ENCODE assay signal across 37 cellular contexts in the genomic region with DNA sequence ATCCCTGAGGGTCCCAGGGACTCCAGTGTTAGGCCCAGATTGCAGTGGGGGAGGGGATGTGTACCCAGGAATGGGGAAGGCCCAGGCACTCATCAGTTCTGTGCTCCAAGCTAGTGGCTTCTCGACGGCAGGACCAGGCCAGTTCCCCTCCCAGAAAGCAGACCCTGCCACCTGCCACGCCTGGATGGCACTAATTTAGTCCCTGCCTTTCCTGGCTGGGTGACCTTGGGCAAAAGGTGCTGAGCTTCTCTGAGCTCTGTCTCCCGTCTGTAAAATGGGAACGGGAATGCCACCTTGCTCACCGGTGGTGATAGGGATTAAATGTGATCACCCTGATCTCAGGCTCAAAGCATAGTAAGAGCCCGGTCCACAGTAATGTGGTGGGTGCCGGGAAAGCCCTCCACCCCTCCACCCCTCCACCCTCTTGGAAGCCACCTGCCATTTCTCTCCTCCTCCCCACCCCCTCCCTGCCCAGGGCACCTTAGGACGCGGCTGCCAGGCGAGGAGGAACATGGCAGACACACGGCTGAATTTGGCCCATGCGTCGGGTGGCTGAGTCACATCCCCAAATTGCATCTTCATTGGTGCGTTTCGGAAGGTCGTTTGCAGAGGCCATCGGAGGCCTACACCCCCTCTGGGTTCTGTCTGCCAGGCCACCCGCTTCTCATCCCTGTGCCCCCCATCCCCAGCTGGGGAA. TPM values are rescaled to one million over a fixed set of nuclear protein-coding genes. Genes with fewer than 3 reads are reported as not detected.
"Had no signal": no experiment of that assay in that cellular context is flagged by ENCODE, and none has a peak within 500 bp of the region (broad histone marks: within the 10 kb centered on the region; RNA-seq: fewer than 3 reads in every experiment).

No MANE protein-coding gene starts in this region.

- H3K27ac Mint-ChIP-seq: activated B cell treated with CpG ODN at 0.5 μM for 24 hours; activated CD4-positive, alpha-beta memory T cell treated with anti-CD3 and anti-CD28 coated beads, Interleukin-2, amount 10 ng/mL, durations not matched to agents 7 days and 5 days; activated CD8-positive, alpha-beta memory T cell treated with anti-CD3 and anti-CD28 coated beads, Interleukin-2, amount 10 ng/mL, durations not matched to agents 7 days and 5 days; activated naive CD4-positive, alpha-beta T cell treated with anti-CD3 and anti-CD28 coated beads, Interleukin-2, amount 10 ng/mL, durations not matched to agents 7 days and 5 days; activated naive CD8-positive, alpha-beta T cell; activated naive CD8-positive, alpha-beta T cell treated with anti-CD3 and anti-CD28 coated beads, Interleukin-2, amount 50 U/mL, for 24 hours had no signal

- FAIRE-seq: RCC 7860 had no signal

- H3K36me3 ChIP-seq: cardiac muscle cell had no signal

- H3K27ac ChIP-seq: cardiac muscle cell, PC-9, RWPE1, VCaP had no signal

- H3K27me3 ChIP-seq: cardiac muscle cell had no signal

- H3K36me3 Mint-ChIP-seq: activated CD8-positive, alpha-beta memory T cell treated with anti-CD3 and anti-CD28 coated beads, Interleukin-2, amount 10 ng/mL, durations not matched to agents 7 days and 5 days; activated naive CD4-positive, alpha-beta T cell treated with anti-CD3 and anti-CD28 coated beads, Interleukin-2, amount 10 ng/mL, durations not matched to agents 7 days and 5 days; activated naive CD8-positive, alpha-beta T cell; brain had no signal

- H3K9me3 Mint-ChIP-seq: activated B cell treated with CpG ODN at 0.5 μM for 24 hours; activated CD4-positive, alpha-beta memory T cell treated with anti-CD3 and anti-CD28 coated beads, Interleukin-2, amount 10 ng/mL, durations not matched to agents 7 days and 5 days; activated naive CD4-positive, alpha-beta T cell treated with anti-CD3 and anti-CD28 coated beads, Interleukin-2, amount 10 ng/mL, durations not matched to agents 7 days and 5 days; activated naive CD8-positive, alpha-beta T cell treated with anti-CD3 and anti-CD28 coated beads, Interleukin-2, amount 50 U/mL, for 24 hours; brain; central memory CD8-positive, alpha-beta T cell had no signal

- H3K4me3 Mint-ChIP-seq: activated B cell treated with CpG ODN at 0.5 μM for 24 hours; activated CD4-positive, alpha-beta memory T cell treated with anti-CD3 and anti-CD28 coated beads, Interleukin-2, amount 10 ng/mL, durations not matched to agents 7 days and 5 days; activated CD8-positive, alpha-beta memory T cell treated with anti-CD3 and anti-CD28 coated beads, Interleukin-2, amount 10 ng/mL, durations not matched to agents 7 days and 5 days; activated naive CD4-positive, alpha-beta T cell treated with anti-CD3 and anti-CD28 coated beads, Interleukin-2, amount 10 ng/mL, durations not matched to agents 7 days and 5 days; activated naive CD8-positive, alpha-beta T cell; activated naive CD8-positive, alpha-beta T cell treated with anti-CD3 and anti-CD28 coated beads, Interleukin-2, amount 50 U/mL, for 24 hours; central memory CD8-positive, alpha-beta T cell had no signal

- H3K27me3 Mint-ChIP-seq: brain had no signal

- DNase-seq: activated B cell treated with CpG ODN at 0.5 μM for 24 hours; activated CD4-positive, alpha-beta memory T cell treated with anti-CD3 and anti-CD28 coated beads, Interleukin-2, amount 10 ng/mL, durations not matched to agents 7 days and 5 days; activated CD4-positive, alpha-beta T cell treated with anti-CD3 and anti-CD28 coated beads for 1 hour; activated CD4-positive, alpha-beta T cell treated with anti-CD3 and anti-CD28 coated beads for 48 hours; activated CD8-positive, alpha-beta memory T cell treated with anti-CD3 and anti-CD28 coated beads for 24 hours; activated CD8-positive, alpha-beta memory T cell treated with anti-CD3 and anti-CD28 coated beads, Interleukin-2, amount 10 ng/mL, durations not matched to agents 7 days and 5 days; activated CD8-positive, alpha-beta memory T cell treated with anti-CD3 and anti-CD28 coated beads, Interleukin-2, amount 50 U/mL, for 48 hours; activated effector memory CD4-positive, alpha-beta T cell treated with Interleukin-2 at 50 U/mL for 16 hours; activated naive CD4-positive, alpha-beta T cell treated with anti-CD3 and anti-CD28 coated beads, Interleukin-2, amount 10 ng/mL, durations not matched to agents 7 days and 5 days; activated naive CD8-positive, alpha-beta T cell treated with anti-CD3 and anti-CD28 coated beads, Interleukin-2, amount 50 U/mL, for 24 hours; activated T-cell treated with anti-CD3 and anti-CD28 coated beads, Interleukin-2, amount 50 U/mL, for 48 hours; anterior cingulate cortex; MM.1S; NCI-H1092; NCI-H1436 treated with DMSO at 0.1 percent for 48 hours; NCI-H187; NCI-H2029 treated with DMSO at 0.1 percent for 48 hours; NCI-H2107; NCI-H2171; NCI-H510A; NCI-H526; NCI-H748 treated with DMSO at 0.1 percent for 48 hours; NK-92 treated with Interleukin-12 subunit alpha and Interleukin-12 subunit beta, amount 100 ng/mL, for 24 hours; PC-9; SIG-M5; SW 1271; T-helper 1 cell; T-helper 2 cell; T-helper 9 cell had no signal

- ATAC-seq: activated CD8-positive, alpha-beta memory T cell treated with anti-CD3 and anti-CD28 coated beads, Interleukin-2, amount 10 ng/mL, durations not matched to agents 7 days and 5 days; activated naive CD8-positive, alpha-beta T cell treated with anti-CD3 and anti-CD28 coated beads, Interleukin-2, amount 50 U/mL, for 24 hours; Right ventricle myocardium inferior had no signal

- H3K4me2 ChIP-seq: PC-9 had no signal

- H3K4me3 ChIP-seq: cardiac muscle cell, PC-9 had no signal

- H2AFZ ChIP-seq: PC-9 had no signal

RNA-seq across cellular contexts. Expression of gene KCNN1, which starts 2.3 kb away (rescaled TPM):
- total RNA-seq: activated B cell treated with CpG ODN at 0.5 μM for 24 hours; activated CD4-positive, alpha-beta memory T cell treated with anti-CD3 and anti-CD28 coated beads, Interleukin-2, amount 10 ng/mL, durations not matched to agents 7 days and 5 days; Right ventricle myocardium inferior had no signal
